Comparison of ENCODE assay signal across 18 cellular contexts in the genomic region with DNA sequence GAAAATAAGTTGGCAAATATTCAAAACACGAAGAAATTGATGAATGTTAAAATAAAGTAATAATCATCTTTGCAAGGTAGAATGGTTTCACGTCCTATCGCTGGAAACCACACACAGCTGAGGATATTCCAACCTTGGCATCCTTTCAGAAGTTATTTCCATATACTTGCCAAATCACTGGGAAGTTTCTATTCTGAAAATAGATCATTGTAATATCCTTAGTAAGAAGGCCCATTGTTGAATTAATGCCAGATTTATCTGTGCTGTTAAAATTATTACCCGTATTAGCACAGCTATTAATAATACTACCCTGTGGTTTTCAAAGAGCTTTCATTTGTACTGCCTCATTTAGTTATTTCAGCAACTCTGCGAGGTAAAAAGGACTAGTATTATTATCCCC.
"Had no signal": no experiment of that assay in that cellular context is flagged by ENCODE, and none has a peak within 500 bp of the region (broad histone marks: within the 10 kb centered on the region; RNA-seq: fewer than 3 reads in every experiment).

No MANE protein-coding gene starts in this region.

- H3K36me3 Mint-ChIP-seq: natural killer cell; neural progenitor cell; stimulated activated memory B cell treated with anti-CD40 and anti-IgM and Interleukin-4, amounts not matched to agents 10 μg/mL and 1 μg/mL and 100 μg/mL, for 72 hours had no signal

- H3K27ac Mint-ChIP-seq: natural killer cell; neural progenitor cell; stimulated activated memory B cell treated with anti-CD40 and anti-IgM and Interleukin-4, amounts not matched to agents 10 μg/mL and 1 μg/mL and 100 μg/mL, for 72 hours; stimulated activated naive CD8-positive, alpha-beta T cell treated with anti-CD3 and anti-CD28 coated beads, Interleukin-15, Interleukin-2, amounts not matched to agents 100 ng/mL and 50 ng/mL, for 24 hours had no signal

- H3K27ac ChIP-seq: colonic mucosa, esophagus squamous epithelium, neural progenitor cell, ovary, tibial artery, upper lobe of left lung, uterus had no signal

- H3K9me3 ChIP-seq: colonic mucosa, esophagus squamous epithelium, ovary, tibial artery, upper lobe of left lung, uterus had no signal

- H3K4me3 Mint-ChIP-seq: natural killer cell; neural progenitor cell; stimulated activated memory B cell treated with anti-CD40 and anti-IgM and Interleukin-4, amounts not matched to agents 10 μg/mL and 1 μg/mL and 100 μg/mL, for 72 hours; stimulated activated naive CD8-positive, alpha-beta T cell treated with anti-CD3 and anti-CD28 coated beads, Interleukin-15, Interleukin-2, amounts not matched to agents 100 ng/mL and 50 ng/mL, for 24 hours had no signal

- H3K27me3 ChIP-seq: colonic mucosa, esophagus squamous epithelium, neural progenitor cell, ovary, tibial artery, upper lobe of left lung, uterus had no signal

- H3K4me1 Mint-ChIP-seq: natural killer cell; stimulated activated memory B cell treated with anti-CD40 and anti-IgM and Interleukin-4, amounts not matched to agents 10 μg/mL and 1 μg/mL and 100 μg/mL, for 72 hours had no signal

- DNase-seq: colonic mucosa; dermis blood vessel endothelial cell; esophagus squamous epithelium; foreskin fibroblast; hippocampal formation; left colon; mammary epithelial cell; natural killer cell; nucleus accumbens; ovary; right cardiac atrium; stimulated activated CD4-positive, alpha-beta T cell treated with anti-CD3 and anti-CD28 coated beads, Interleukin-4, amount 100 ng/mL, for 1 hour; tibial artery; upper lobe of left lung; uterus had no signal

- H3K36me3 ChIP-seq: colonic mucosa, esophagus squamous epithelium, neural progenitor cell, ovary, tibial artery, upper lobe of left lung, uterus had no signal

- H3K4me1 ChIP-seq: colonic mucosa, esophagus squamous epithelium, tibial artery, upper lobe of left lung, uterus had no signal

- H3K27me3 Mint-ChIP-seq: stimulated activated memory B cell treated with anti-CD40 and anti-IgM and Interleukin-4, amounts not matched to agents 10 μg/mL and 1 μg/mL and 100 μg/mL, for 72 hours; stimulated activated naive CD8-positive, alpha-beta T cell treated with anti-CD3 and anti-CD28 coated beads, Interleukin-15, Interleukin-2, amounts not matched to agents 100 ng/mL and 50 ng/mL, for 24 hours had no signal

- H3K9me3 Mint-ChIP-seq: neural progenitor cell; stimulated activated memory B cell treated with anti-CD40 and anti-IgM and Interleukin-4, amounts not matched to agents 10 μg/mL and 1 μg/mL and 100 μg/mL, for 72 hours; stimulated activated naive CD8-positive, alpha-beta T cell treated with anti-CD3 and anti-CD28 coated beads, Interleukin-15, Interleukin-2, amounts not matched to agents 100 ng/mL and 50 ng/mL, for 24 hours had no signal

- H3K4me3 ChIP-seq: colonic mucosa, esophagus squamous epithelium, neural progenitor cell, ovary, tibial artery, upper lobe of left lung, uterus had no signal

- ATAC-seq: left colon; natural killer cell; stimulated activated memory B cell treated with anti-CD40 and anti-IgM and Interleukin-4, amounts not matched to agents 10 μg/mL and 1 μg/mL and 100 μg/mL, for 72 hours had no signal
